Comparison of ENCODE assay signal across 6 cellular contexts in the genomic region with DNA sequence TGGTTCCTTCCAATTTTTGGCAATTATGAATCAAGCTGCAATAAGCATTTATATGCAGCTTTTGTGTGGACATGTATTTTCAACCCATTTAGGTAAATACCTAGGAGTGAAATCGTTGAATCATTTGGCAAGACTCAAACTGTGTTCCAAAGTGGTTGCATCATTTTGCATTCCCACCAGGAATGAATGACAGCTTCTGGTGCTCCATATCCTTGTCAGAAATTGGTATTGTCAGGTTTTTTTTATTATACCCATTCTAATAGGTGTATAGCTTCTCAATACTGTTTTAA.
DNase-seq lines count a peak whose midpoint lies in the region; ATAC-seq, FAIRE-seq and TF ChIP-seq lines count a peak whose summit lies in the region.
"Not testable (repeated sequence)": the region's sequence is repeated elsewhere in the genome, so short reads cannot be mapped to it uniquely, and the experiment has no call there.

No MANE protein-coding gene starts in this region.

- H3K4me3 ChIP-seq in A549; PC-3 (ENCODE audit: low read length); RWPE2 (ENCODE audit: severe bottlenecking); mucosa of descending colon: not testable (repeated sequence)

- WGBS in A549 (ENCODE audit: missing lambda C conversion rate): no CpG with 5 or more reads among the region's 1 CpG

- H4K20me1 ChIP-seq in PC-3 (ENCODE audit: low read length): not testable (repeated sequence)

- not testable (repeated sequence) for TF ChIP-seq EP300 in A549 (IDR thresholded peaks at IDR 0.05)

- POLR2A ChIA-PET in A549 (lab: Yijun Ruan, JAX); PC-3 (lab: Charles Lee; ENCODE audit: unreplicated experiment): not testable (repeated sequence)

- not testable (repeated sequence) for H3K36me3 ChIP-seq in PC-3 (ENCODE audit: low read depth, low read length); RWPE2 (ENCODE audit: low read depth); mucosa of descending colon (ENCODE audit: low read depth)

- not testable (repeated sequence) for FAIRE-seq in A549 (lab: Jason Lieb, UNC)

- TF ChIP-seq CTCF in A549 (IDR thresholded peaks at IDR 0.05); PC-3 (conservative IDR thresholded peaks at IDR 0.05; ENCODE audit: low read depth, low read length); RWPE2 (IDR thresholded peaks at IDR 0.05; ENCODE audit: poor library complexity, severe bottlenecking); foreskin keratinocyte (conservative IDR thresholded peaks at IDR 0.05); mucosa of descending colon (IDR thresholded peaks at IDR 0.05): not testable (repeated sequence)

- H3K9me2 ChIP-seq in PC-3 (replicated peaks; ENCODE audit: low read length): not testable (repeated sequence)

- TF ChIP-seq POLR2A in A549 (IDR thresholded peaks at IDR 0.05; ENCODE audit: low read length): not testable (repeated sequence)

- H2AFZ ChIP-seq in PC-3 (ENCODE audit: low read length): not testable (repeated sequence)

- not testable (repeated sequence) for H3K9ac ChIP-seq in PC-3 (ENCODE audit: low read length)

- not testable (repeated sequence) for H3K9me3 ChIP-seq in A549; PC-3 (ENCODE audit: low read length); RWPE2 (ENCODE audit: severe bottlenecking); mucosa of descending colon

- not testable (repeated sequence) for TF ChIP-seq RAD21 in A549 (conservative IDR thresholded peaks at IDR 0.05 in 1 of 2, IDR thresholded peaks at IDR 0.05 in 1 of 2)

- not testable (repeated sequence) for H3F3A ChIP-seq in PC-3 (ENCODE audit: low read length, unreplicated experiment)

- CTCF ChIA-PET in A549 (lab: Yijun Ruan, JAX); PC-3 (lab: Charles Lee): not testable (repeated sequence)

- H3K79me2 ChIP-seq in PC-3 (ENCODE audit: low read length): not testable (repeated sequence)

- H3K27me3 ChIP-seq in PC-3 (ENCODE audit: low read length); RWPE2 (ENCODE audit: insufficient read depth, poor library complexity, severe bottlenecking); foreskin keratinocyte: not testable (repeated sequence)

- intact Hi-C loops in PC-3 (cut with micrococcal nuclease); mucosa of descending colon (cut with DNase I, micrococcal nuclease): not testable (repeated sequence)

- not testable (repeated sequence) for DNase-seq in A549 (ENCODE audit: low read depth in 1 of 2, low spot score in 1 of 2); PC-3; RWPE2 (ENCODE audit: low spot score); foreskin keratinocyte; mucosa of descending colon

- ATAC-seq in A549 (peak; percentile 49 to 81; a peak in 4 of 6 replicates), PC-3 (peak; percentile 71), RWPE2 (ENCODE audit: low read depth) (peak; percentile 80), esophagus mucosa (peak; percentile 13), foreskin keratinocyte (peak; percentile 32), mucosa of descending colon (peak; percentile 60)

- H3K27ac ChIP-seq in A549; PC-3 (ENCODE audit: low read length); RWPE2 (ENCODE audit: poor library complexity, severe bottlenecking); foreskin keratinocyte: not testable (repeated sequence)

- BruUV-seq in PC-3 (replicated peaks; lab: Mats Ljungman, UMichigan): not testable (repeated sequence)

- not testable (repeated sequence) for H3K4me2 ChIP-seq in A549; PC-3 (ENCODE audit: low read length)

- not testable (repeated sequence) for H3K4me1 ChIP-seq in A549; PC-3 (ENCODE audit: insufficient read depth, low read length); RWPE2 (ENCODE audit: insufficient read depth, poor library complexity, severe bottlenecking); foreskin keratinocyte; mucosa of descending colon (ENCODE audit: low read depth)

Comparison
In these comparisons a context has a peak if more than half of its experiments do, and no peak if none do; other contexts are left out.
1. ATAC-seq: peak in every context shown above with its lines; median percentile 80 in RWPE2; 71 in PC-3; 65 in A549; 60 in mucosa of descending colon; 32 in foreskin keratinocyte; 13 in esophagus mucosa.